ENCODE assay signal across 16 cellular contexts in genomic region chr9:24698864-24699518, GRCh38.
DNase-seq lines count a peak whose midpoint lies in the region; ATAC-seq and TF ChIP-seq lines count a peak whose summit lies in the region.
"Had no signal": no experiment of that assay in that cellular context is flagged by ENCODE, and none has a peak within 500 bp of the region (broad histone marks: within the 10 kb centered on the region; RNA-seq: fewer than 3 reads in every experiment).

No MANE protein-coding gene starts in this region.

- no peaks in the 10 kb centered on the region for H3K79me2 ChIP-seq in DND-41 (ENCODE audit: insufficient read depth, low read length)
- no peaks in the 10 kb centered on the region for H3K79me2 ChIP-seq in Loucy (ENCODE audit: insufficient read depth, low read length)
- no peaks in the 10 kb centered on the region for H3K79me2 ChIP-seq in mesendoderm (ENCODE audit: control insufficient read depth, insufficient read depth, low read length)

- H2AK5ac ChIP-seq in mesendoderm (ENCODE audit: low read length), result no peak overlapping the region

- no peaks in the 10 kb centered on the region for H3K9me2 ChIP-seq in Loucy (replicated peaks; ENCODE audit: low read depth, low read length)

- WGBS in mesendoderm (ENCODE audit: extremely low coverage, insufficient coverage, low lambda C conversion rate), result no CpG with 5 or more reads among the region's 3 CpGs

- no peak overlapping the region for H3K4ac ChIP-seq in mesendoderm (ENCODE audit: low read depth, low read length)

- no peaks in the 10 kb centered on the region for H3K4me1 ChIP-seq in DND-41 (ENCODE audit: insufficient read depth, low read length)
- no peaks in the 10 kb centered on the region for H3K4me1 ChIP-seq in Loucy (ENCODE audit: insufficient read depth, low read length, poor library complexity, severe bottlenecking)
- no peaks in the 10 kb centered on the region for H3K4me1 ChIP-seq in mesendoderm (ENCODE audit: control insufficient read depth, low read depth, low read length)

- peak overlapping the region; percentile 47 for H3K4me2 ChIP-seq in DND-41 (ENCODE audit: insufficient read depth, low read length)
- H3K4me2 ChIP-seq in Loucy (ENCODE audit: low read depth, low read length, poor library complexity, severe bottlenecking), result peak overlapping the region; percentile 41
- no peak overlapping the region for H3K4me2 ChIP-seq in mesendoderm (ENCODE audit: low read length)

- H3K23ac ChIP-seq in mesendoderm (ENCODE audit: low read length), result no peak overlapping the region

- H2BK5ac ChIP-seq in mesendoderm (ENCODE audit: low read length), result no peak overlapping the region

- no peak overlapping the region for H3K9ac ChIP-seq in DND-41 (ENCODE audit: low read depth, low read length)
- H3K9ac ChIP-seq in Loucy (ENCODE audit: low read depth, low read length, poor library complexity, severe bottlenecking), result no peak overlapping the region
- no peak overlapping the region for H3K9ac ChIP-seq in mesendoderm (ENCODE audit: low read length)

- H3K4me3 ChIP-seq in DND-41 (ENCODE audit: low read depth in 1 of 2, low read length in 2 of 2) (peak overlapping the region in 1 of 2 experiments; percentile 27; a peak in 1 of 4 replicates), Loucy (ENCODE audit: low read length, poor library complexity, severe bottlenecking) (peak overlapping the region; percentile 60), mesendoderm (ENCODE audit: low read length) (no peak overlapping the region)

- H3K27ac ChIP-seq in DND-41 (ENCODE audit: low read length) (no peak overlapping the region), VCaP (peak overlapping the region; percentile 41), mesendoderm (ENCODE audit: low read depth, low read length) (no peak overlapping the region)

- no peak for DNase-seq in DND-41
- peak; percentile 2 for DNase-seq in mesendoderm
- no peak for DNase-seq in activated effector memory CD4-positive, alpha-beta T cell treated with Interleukin-2 at 50 U/mL for 16 hours
- no peak for DNase-seq in NCI-H446 (lab: John Stamatoyannopoulos, UW)
- no peak for DNase-seq in NCI-H1417 (lab: John Stamatoyannopoulos, UW)
- DNase-seq in stimulated activated naive CD8-positive, alpha-beta T cell treated with anti-CD3 and anti-CD28 coated beads, Interleukin-15, Interleukin-2, amounts not matched to agents 100 U/mL and 50 U/mL, for 24 hours, result no peak
- DNase-seq: activated CD4-positive, alpha-beta T cell treated with anti-CD3 and anti-CD28 coated beads, Interleukin-2, amount 50 U/mL, for 1 hour; DMS79 treated with DMSO at 0.1 percent for 48 hours; hypothalamus; naive B cell; NCI-H1105; NCI-H345; T-helper 9 cell had no signal

- H2BK15ac ChIP-seq in mesendoderm (replicated peaks; ENCODE audit: low read depth), result no peak overlapping the region

- H3K36me3 ChIP-seq in DND-41 (ENCODE audit: insufficient read depth, low read length) (no peaks in the 10 kb centered on the region), Loucy (ENCODE audit: insufficient read depth, low read length) (no peaks in the 10 kb centered on the region), mesendoderm (ENCODE audit: control insufficient read depth, insufficient read depth, low read length) (no peaks in the 10 kb centered on the region)

- no peak overlapping the region for H3K18ac ChIP-seq in mesendoderm (ENCODE audit: low read length)

- no peak overlapping the region for H3K56ac ChIP-seq in mesendoderm (ENCODE audit: low read length)

- H3F3A ChIP-seq in Loucy (ENCODE audit: low read depth), result no peaks in the 10 kb centered on the region

- H3K27me3 ChIP-seq in DND-41 (ENCODE audit: insufficient read depth, low read length, poor library complexity) (no peaks in the 10 kb centered on the region), Loucy (ENCODE audit: insufficient read depth, low read length, poor library complexity, severe bottlenecking) (no peaks in the 10 kb centered on the region), mesendoderm (ENCODE audit: insufficient read depth, low read length, poor library complexity) (no peaks in the 10 kb centered on the region)

- peak; percentile 33; the same call in 1 of the 3 replicates for ATAC-seq in DND-41 (ENCODE audit: insufficient read depth, low read depth)
- no peak for ATAC-seq in stimulated activated naive CD8-positive, alpha-beta T cell treated with anti-CD3 and anti-CD28 coated beads, Interleukin-15, Interleukin-2, amounts not matched to agents 100 U/mL and 50 U/mL, for 24 hours
- ATAC-seq: left lobe of liver had no signal

- H4K5ac ChIP-seq in mesendoderm (ENCODE audit: low read length), result no peak overlapping the region

- no peaks in the 10 kb centered on the region for H3K9me3 ChIP-seq in DND-41 (ENCODE audit: insufficient read depth, low read length, severe bottlenecking)
- H3K9me3 ChIP-seq in Loucy (ENCODE audit: insufficient read depth, low read depth, low read length), result no peaks in the 10 kb centered on the region

- TF ChIP-seq CTCF in DND-41 (IDR thresholded peaks at IDR 0.05; ENCODE audit: borderline replicate concordance, extremely low read depth, low read length, poor library complexity, severe bottlenecking), result no peak
- 0 out of 2 replicates have a peak, but pooled peaks have one; percentile 18 for TF ChIP-seq CTCF in Loucy (conservative IDR thresholded peaks at IDR 0.05; ENCODE audit: low read length)
- TF ChIP-seq CTCF in VCaP (conservative IDR thresholded peaks at IDR 0.05), result 0 out of 2 replicates have a peak, but pooled peaks have one; percentile 20

- no peaks in the 10 kb centered on the region for H4K20me1 ChIP-seq in DND-41 (ENCODE audit: insufficient read depth, low read length)
- H4K20me1 ChIP-seq in Loucy (ENCODE audit: insufficient read depth, low read length, poor library complexity, severe bottlenecking), result no peaks in the 10 kb centered on the region

- H2BK120ac ChIP-seq in mesendoderm (ENCODE audit: low read depth, low read length), result no peak overlapping the region

- no peaks in the 10 kb centered on the region for H3K79me1 ChIP-seq in mesendoderm (ENCODE audit: low read length)

- H4K8ac ChIP-seq in mesendoderm (ENCODE audit: low read depth, low read length), result no peak overlapping the region

- peak overlapping the region; percentile 41; the same call in 1 of the 2 replicates for H2AFZ ChIP-seq in DND-41 (ENCODE audit: low read depth, low read length)
- H2AFZ ChIP-seq in Loucy (ENCODE audit: low read length), result peak overlapping the region; percentile 63; the same call in 1 of the 2 replicates
